Comparison of ENCODE assay signal across 8 cellular contexts in the genomic region with DNA sequence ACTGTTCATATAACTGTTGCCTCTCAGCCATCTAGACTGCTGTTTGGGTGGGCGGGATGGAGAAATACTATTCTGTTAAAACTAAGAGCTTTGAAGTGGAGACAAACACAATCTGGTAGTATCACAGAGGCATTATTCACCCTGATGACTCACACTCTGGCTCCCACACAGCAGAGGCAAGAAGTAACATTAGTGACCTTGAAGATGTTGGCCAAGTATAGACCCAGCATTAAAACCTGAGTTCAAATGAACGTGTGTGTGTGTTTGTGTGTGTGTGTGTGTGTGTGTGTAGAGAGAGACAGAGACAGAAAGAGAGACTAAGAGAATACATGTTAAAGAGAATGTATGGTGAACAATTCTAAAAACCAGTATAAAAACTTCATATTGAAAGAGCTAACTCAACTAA. TPM values are rescaled to one million over a fixed set of nuclear protein-coding genes. Genes with fewer than 3 reads are reported as not detected.
DNase-seq lines count a peak whose midpoint lies in the region; ATAC-seq, FAIRE-seq and TF ChIP-seq lines count a peak whose summit lies in the region.

No MANE protein-coding gene starts in this region.

- no peaks in the 10 kb centered on the region for H3K4me1 ChIP-seq in mucosa of descending colon (ENCODE audit: low read depth)

- CTCF ChIA-PET in RWPE1 (lab: Yijun Ruan, JAX) = interaction anchor here (0.6 to 1.0 kb wide), 3 partner anchors 22 to 177 kb away, joined by 3 to 4 read pairs (median 3); a partner anchor contains a TSS

- H3K4me3 ChIP-seq in mucosa of descending colon = no peak overlapping the region

- POLR2A ChIA-PET in RWPE1 (lab: Yijun Ruan, JAX; ENCODE audit: low non-redundant PET) = interaction anchor here (1.0 kb wide), 1 partner anchor 22 kb away, joined by 3 read pairs; a partner anchor contains a TSS

- peaks cover 0 to 4% of the 10 kb centered on the region in 2 donors for H3K9me3 Mint-ChIP-seq in activated naive CD4-positive, alpha-beta T cell treated with anti-CD3 and anti-CD28 coated beads, Interleukin-2, amount 50 U/mL, for 72 hours

- no peak overlapping the region for H3K27ac ChIP-seq in RWPE1

- no peaks in the 10 kb centered on the region for H3K36me3 Mint-ChIP-seq in activated naive CD4-positive, alpha-beta T cell treated with anti-CD3 and anti-CD28 coated beads, Interleukin-2, amount 50 U/mL, for 72 hours

- no peaks in the 10 kb centered on the region for H3K36me3 ChIP-seq in mucosa of descending colon (ENCODE audit: low read depth)

- ATAC-seq in activated naive CD4-positive, alpha-beta T cell treated with anti-CD3 and anti-CD28 coated beads, Interleukin-2, amount 50 U/mL, for 72 hours = peak; percentile 79 to 82
- ATAC-seq in mucosa of descending colon (peak; percentile 65), HG03025 (IDR thresholded peaks at IDR 0.05; ENCODE audit: low FRiP score, unreplicated experiment) (no peak), GM21381 (IDR thresholded peaks at IDR 0.05; ENCODE audit: unreplicated experiment) (no peak)

- H3K9me3 ChIP-seq in mucosa of descending colon = no peaks in the 10 kb centered on the region

- TF ChIP-seq CTCF in RWPE1 (conservative IDR thresholded peaks at IDR 0.05; ENCODE audit: low read depth) (no peak), mucosa of descending colon (IDR thresholded peaks at IDR 0.05) (no peak)

- intact Hi-C loops in mucosa of descending colon (cut with DNase I, micrococcal nuclease) = no loop called here
- intact Hi-C loops in posterior cingulate gyrus (cut with DNase I) = no loop called here

- FAIRE-seq in GM19239 (lab: Jason Lieb, UNC) = peak; percentile 21

- no peak for DNase-seq in GM19239 (ENCODE audit: insufficient read length, low spot score)
- DNase-seq in RWPE1 (ENCODE audit: low spot score) = peak; percentile 64
- DNase-seq in activated naive CD4-positive, alpha-beta T cell treated with anti-CD3 and anti-CD28 coated beads, Interleukin-2, amount 50 U/mL, for 72 hours (ENCODE audit: low spot score in 2 of 2) = peak; percentile 60 to 67
- DNase-seq in mucosa of descending colon = no peak
- DNase-seq in posterior cingulate gyrus = no peak
- DNase-seq in NCI-H1105 treated with DMSO at 0.1 percent for 48 hours (lab: John Stamatoyannopoulos, UW) = no peak

- H3K27ac Mint-ChIP-seq in activated naive CD4-positive, alpha-beta T cell treated with anti-CD3 and anti-CD28 coated beads, Interleukin-2, amount 50 U/mL, for 72 hours = peak overlapping the region; percentile 97 to 100

RNA-seq across cellular contexts. Expression of a gene that starts 22.5 kb away (rescaled TPM):
- 10 to 100 TPM; 16.0 to 27.0 TPM for total RNA-seq in activated naive CD4-positive, alpha-beta T cell treated with anti-CD3 and anti-CD28 coated beads, Interleukin-2, amount 50 U/mL, for 72 hours
- total RNA-seq in mucosa of descending colon = 10 to 100 TPM; 14.7 to 38.4 (median 15.8) TPM

Comparison
In these comparisons a context has a peak if more than half of its experiments do, and no peak if none do; other contexts are left out.
1. DNase-seq: peak in RWPE1 (single experiment) and activated naive CD4-positive, alpha-beta T cell treated with anti-CD3 and anti-CD28 coated beads, Interleukin-2, amount 50 U/mL, for 72 hours (2 of 2); none in GM19239 (single experiment), mucosa of descending colon (0 of 3), posterior cingulate gyrus (0 of 10) and NCI-H1105 treated with DMSO at 0.1 percent for 48 hours (single experiment).
2. ATAC-seq: peak in activated naive CD4-positive, alpha-beta T cell treated with anti-CD3 and anti-CD28 coated beads, Interleukin-2, amount 50 U/mL, for 72 hours (2 of 2) and mucosa of descending colon (single experiment); none in HG03025 (single experiment) and GM21381 (single experiment).